In the genomic region with DNA sequence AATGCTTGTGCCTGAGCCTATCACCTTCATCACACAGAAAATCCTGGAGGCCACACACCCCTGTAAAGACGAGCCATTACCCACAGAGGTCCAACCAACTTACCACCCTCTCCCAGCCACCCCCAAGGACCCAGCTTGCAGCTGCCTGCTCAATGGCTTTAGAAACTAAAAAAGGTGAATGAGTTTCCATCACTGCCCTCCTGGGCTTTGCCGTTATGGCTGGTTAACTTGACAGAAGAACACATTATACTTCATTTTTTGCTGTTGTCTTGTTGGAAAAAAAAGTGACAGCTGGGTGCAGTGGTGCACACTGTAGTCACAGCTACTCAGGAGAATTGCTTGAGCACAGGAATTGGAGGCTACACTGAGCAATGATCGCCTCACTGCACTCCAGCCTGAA, we compare ENCODE assay signal across 29 cellular contexts.
"Had no signal": no experiment of that assay in that cellular context is flagged by ENCODE, and none has a peak within 500 bp of the region (broad histone marks: within the 10 kb centered on the region; RNA-seq: fewer than 3 reads in every experiment).

No MANE protein-coding gene starts in this region.

- H3K4me3 ChIP-seq: esophagus squamous epithelium, ovary, skin epidermis, uterus had no signal

- H3K4me1 Mint-ChIP-seq: activated CD4-positive, alpha-beta T cell treated with anti-CD3 and anti-CD28 coated beads for 36 hours; activated CD8-positive, alpha-beta memory T cell treated with anti-CD3 and anti-CD28 coated beads, Interleukin-2, amount 10 ng/mL, durations not matched to agents 7 days and 5 days had no signal

- FAIRE-seq: colon, endometrium, frontal cortex, islet of Langerhans had no signal

- H3K4me1 ChIP-seq: uterus had no signal

- H3K27ac ChIP-seq: epithelial cell of prostate, esophagus squamous epithelium, ovary, skin epidermis, uterus had no signal

- H3K9me3 ChIP-seq: esophagus squamous epithelium, ovary, uterus had no signal

- ATAC-seq: activated CD4-positive, alpha-beta T cell treated with anti-CD3 and anti-CD28 coated beads for 36 hours; activated CD8-positive, alpha-beta memory T cell treated with anti-CD3 and anti-CD28 coated beads, Interleukin-2, amount 10 ng/mL, durations not matched to agents 7 days and 5 days; activated CD8-positive, alpha-beta T cell treated with anti-CD3 and anti-CD28 coated beads, Interleukin-2, amount 10 ng/mL, durations not matched to agents 7 days and 5 days; left ventricle myocardium superior; sciatic nerve had no signal

- H3K27me3 ChIP-seq: ovary, uterus had no signal

- H3K27ac Mint-ChIP-seq: activated CD4-positive, alpha-beta T cell treated with anti-CD3 and anti-CD28 coated beads for 36 hours; activated CD8-positive, alpha-beta memory T cell treated with anti-CD3 and anti-CD28 coated beads, Interleukin-2, amount 10 ng/mL, durations not matched to agents 7 days and 5 days; activated CD8-positive, alpha-beta T cell treated with anti-CD3 and anti-CD28 coated beads, Interleukin-2, amount 10 ng/mL, durations not matched to agents 7 days and 5 days; activated naive CD8-positive, alpha-beta T cell; activated T-helper 2 cell treated with anti-CD3 and anti-CD28 coated beads, Interferon-gamma antibody, Interleukin-2, Interleukin-4, amounts not matched to agents 10 μg/mL and 5 μg/mL and 100 μg/mL, durations not matched to agents 14 hours and 24 hours and 36 hours; nephron; progenitor cell of endocrine pancreas; stimulated activated naive CD8-positive, alpha-beta T cell treated with anti-CD3 and anti-CD28 coated beads, Interleukin-15, Interleukin-2, amounts not matched to agents 100 ng/mL and 50 ng/mL, for 24 hours; type B pancreatic cell had no signal

- H3K36me3 ChIP-seq: esophagus squamous epithelium, ovary, uterus had no signal

- H3K36me3 Mint-ChIP-seq: activated CD8-positive, alpha-beta memory T cell treated with anti-CD3 and anti-CD28 coated beads, Interleukin-2, amount 10 ng/mL, durations not matched to agents 7 days and 5 days; type B pancreatic cell had no signal

- DNase-seq: activated CD4-positive, alpha-beta T cell treated with anti-CD3 and anti-CD28 coated beads for 36 hours; activated CD4-positive, CD25-positive, alpha-beta regulatory T cell; activated CD8-positive, alpha-beta memory T cell treated with anti-CD3 and anti-CD28 coated beads, Interleukin-2, amount 10 ng/mL, durations not matched to agents 7 days and 5 days; activated CD8-positive, alpha-beta T cell treated with anti-CD3 and anti-CD28 coated beads, Interleukin-2, amount 10 ng/mL, durations not matched to agents 7 days and 5 days; activated T-cell treated with anti-CD3 and anti-CD28 coated beads, Interleukin-2, amount 50 U/mL, for 48 hours; anterior cingulate cortex; dermis blood vessel endothelial cell; effector CD8-positive, alpha-beta T cell; esophagus squamous epithelium; left ventricle myocardium superior; ovary; stimulated activated CD4-positive, alpha-beta T cell treated with anti-CD3 and anti-CD28 coated beads, Interleukin-12 subunit alpha, Interleukin-12 subunit beta, amount 100 ng/mL, for 4 hours; stimulated activated CD4-positive, alpha-beta T cell treated with anti-CD3 and anti-CD28 coated beads, Interleukin-4, amount 100 ng/mL, for 1 hour; substantia nigra; T-helper 2 cell; uterus had no signal

- H3K9me3 Mint-ChIP-seq: activated T-helper 2 cell treated with anti-CD3 and anti-CD28 coated beads, Interferon-gamma antibody, Interleukin-2, Interleukin-4, amounts not matched to agents 10 μg/mL and 5 μg/mL and 100 μg/mL, durations not matched to agents 14 hours and 24 hours and 36 hours; nephron; stimulated activated naive CD8-positive, alpha-beta T cell treated with anti-CD3 and anti-CD28 coated beads, Interleukin-15, Interleukin-2, amounts not matched to agents 100 ng/mL and 50 ng/mL, for 24 hours had no signal

- H3K4me3 Mint-ChIP-seq: activated CD4-positive, alpha-beta T cell treated with anti-CD3 and anti-CD28 coated beads for 36 hours; activated CD8-positive, alpha-beta memory T cell treated with anti-CD3 and anti-CD28 coated beads, Interleukin-2, amount 10 ng/mL, durations not matched to agents 7 days and 5 days; activated CD8-positive, alpha-beta T cell treated with anti-CD3 and anti-CD28 coated beads, Interleukin-2, amount 10 ng/mL, durations not matched to agents 7 days and 5 days; activated naive CD8-positive, alpha-beta T cell; nephron; stimulated activated naive CD8-positive, alpha-beta T cell treated with anti-CD3 and anti-CD28 coated beads, Interleukin-15, Interleukin-2, amounts not matched to agents 100 ng/mL and 50 ng/mL, for 24 hours; type B pancreatic cell had no signal
